31 cellular contexts compared by ENCODE assay signal in the genomic region with DNA sequence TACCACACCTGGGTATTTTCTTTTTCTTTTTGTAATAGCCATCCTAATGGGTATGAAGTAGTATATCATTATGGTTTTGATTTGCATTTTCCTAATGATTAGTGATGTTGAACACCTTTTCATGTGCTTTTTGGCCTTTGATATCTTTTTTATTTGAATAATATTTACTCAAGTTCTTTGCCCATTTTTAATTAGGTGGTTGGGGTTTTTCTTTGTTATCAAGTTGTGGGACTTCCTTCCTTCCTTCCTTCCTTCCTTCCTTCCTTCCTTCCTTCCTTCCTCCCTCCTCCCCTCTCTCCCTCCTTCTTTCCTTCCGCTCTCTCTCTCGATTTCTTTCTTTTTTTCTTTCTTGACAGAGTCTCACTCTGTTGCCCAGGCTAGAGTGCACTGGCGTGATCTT.
"Had no signal": no experiment of that assay in that cellular context is flagged by ENCODE, and none has a peak within 500 bp of the region (broad histone marks: within the 10 kb centered on the region; RNA-seq: fewer than 3 reads in every experiment).

No MANE protein-coding gene starts in this region.

- H3K4me1 ChIP-seq: adrenal gland, ascending aorta, body of pancreas, breast epithelium had no signal

- H3K4me3 ChIP-seq: adrenal gland, ascending aorta, body of pancreas, breast epithelium, cardiac muscle cell had no signal

- H3K36me3 ChIP-seq: adrenal gland, ascending aorta, brain microvascular endothelial cell, breast epithelium, cardiac muscle cell had no signal

- DNase-seq: activated effector memory CD4-positive, alpha-beta T cell treated with anti-CD3 and anti-CD28 coated beads, Interleukin-2, amount 50 U/mL, for 16 hours; activated effector memory CD4-positive, alpha-beta T cell treated with Interleukin-2 at 50 U/mL for 16 hours; activated gamma-delta T cell; activated gamma-delta T cell treated with Interleukin-2 at 50 U/mL for 16 hours; activated naive CD4-positive, alpha-beta T cell; activated naive CD4-positive, alpha-beta T cell treated with anti-CD3 and anti-CD28 coated beads for 36 hours; activated naive CD4-positive, alpha-beta T cell treated with anti-CD3 and anti-CD28 coated beads, Interleukin-2, amount 10 ng/mL, durations not matched to agents 7 days and 5 days; activated naive CD4-positive, alpha-beta T cell treated with anti-CD3 and anti-CD28 coated beads, Interleukin-2, amount 50 U/mL, for 16 hours; activated naive CD4-positive, alpha-beta T cell treated with Interleukin-2 at 50 U/mL for 16 hours; activated naive CD8-positive, alpha-beta T cell treated with anti-CD3 and anti-CD28 coated beads for 36 hours; activated naive CD8-positive, alpha-beta T cell treated with anti-CD3 and anti-CD28 coated beads, Interleukin-2, amount 10 ng/mL, durations not matched to agents 7 days and 5 days; activated naive CD8-positive, alpha-beta T cell treated with anti-CD3 and anti-CD28 coated beads, Interleukin-2, amount 50 U/mL, for 24 hours; activated T-cell treated with anti-CD3 and anti-CD28 coated beads, Interleukin-2, amount 50 U/mL, for 1 hour; activated T-cell treated with anti-CD3 and anti-CD28 coated beads, Interleukin-2, amount 50 U/mL, for 24 hours; activated T-cell treated with anti-CD3 and anti-CD28 coated beads, Interleukin-2, amount 50 U/mL, for 4 hours; activated T-cell treated with anti-CD3 and anti-CD28 coated beads, Interleukin-2, amount 50 U/mL, for 48 hours; activated T-cell treated with anti-CD3 and anti-CD28 coated beads, Interleukin-2, amount 50 U/mL, for 72 hours; adrenal gland; amniotic stem cell; amygdala; anterior cingulate cortex; body of pancreas; brain microvascular endothelial cell; caudate nucleus; central memory CD4-positive, alpha-beta T cell; cerebellar nuclear complex had no signal

- ATAC-seq: activated naive CD4-positive, alpha-beta T cell treated with anti-CD3 and anti-CD28 coated beads, Interleukin-2, amount 50 U/mL, for 72 hours; activated naive CD8-positive, alpha-beta T cell treated with anti-CD3 and anti-CD28 coated beads, Interleukin-2, amount 50 U/mL, for 24 hours; activated T-cell treated with anti-CD3 and anti-CD28 coated beads, Interleukin-2, amount 50 U/mL, for 4 hours; activated T-cell treated with anti-CD3 and anti-CD28 coated beads, Interleukin-2, amount 50 U/mL, for 72 hours; activated T-helper 17 cell treated with anti-CD3 and anti-CD28 coated beads, Interleukin-2, amount 50 U/mL, for 72 hours; body of pancreas had no signal

- H3K27ac ChIP-seq: adrenal gland, ascending aorta, body of pancreas, brain microvascular endothelial cell, breast epithelium, cardiac muscle cell had no signal

- H3K27me3 ChIP-seq: adrenal gland, ascending aorta, body of pancreas, brain microvascular endothelial cell, breast epithelium, cardiac muscle cell had no signal

- H3K9me3 ChIP-seq: adrenal gland, ascending aorta, body of pancreas, breast epithelium had no signal
